Comparison of ENCODE assay signal across 21 cellular contexts in genomic region chr17:65811043-65811442, GRCh38.
DNase-seq lines count a peak whose midpoint lies in the region; ATAC-seq and TF ChIP-seq lines count a peak whose summit lies in the region.
"Had no signal": no experiment of that assay in that cellular context is flagged by ENCODE, and none has a peak within 500 bp of the region (broad histone marks: within the 10 kb centered on the region; RNA-seq: fewer than 3 reads in every experiment).

No MANE protein-coding gene starts in this region.

- DNase-seq in NCI-H2029 treated with DMSO at 0.1 percent for 48 hours (lab: John Stamatoyannopoulos, UW) (peak; percentile 9), endodermal cell (no peak), mesendoderm (no peak)
- no peak for DNase-seq in stimulated activated naive B cell treated with anti-CD40 and anti-IgM and Interleukin-4, amounts not matched to agents 10 μg/mL and 1 μg/mL and 100 μg/mL, for 72 hours
- DNase-seq in activated CD4-positive, alpha-beta T cell treated with anti-CD3 and anti-CD28 coated beads for 1 hour = no peak
- DNase-seq: 8988T; ACHN; AML-193; BE2C; C1 segment of cervical spinal cord; Calu3; CD4-positive, alpha-beta memory T cell; COR-L47; DMS79 treated with DMSO at 0.1 percent for 48 hours; GF-D8; GOT3; HFFc6 had no signal

- H3K27me3 ChIP-seq in BLaER1 (no peaks in the 10 kb centered on the region), OCI-LY3 (ENCODE audit: low read depth, low read length) (no peaks in the 10 kb centered on the region), endodermal cell (ENCODE audit: control insufficient read depth, insufficient read depth, low read length, poor library complexity, severe bottlenecking) (no peaks in the 10 kb centered on the region), mesendoderm (ENCODE audit: insufficient read depth, low read length, poor library complexity) (no peaks in the 10 kb centered on the region)
- H3K27me3 ChIP-seq: BE2C had no signal

- H2BK5ac ChIP-seq in mesendoderm (ENCODE audit: low read length) = no peak overlapping the region

- no peak overlapping the region for H2AK5ac ChIP-seq in mesendoderm (ENCODE audit: low read length)

- H3K4me2 ChIP-seq in BLaER1 (peak overlapping the region; percentile 29; the same call in 1 of the 2 replicates), OCI-LY3 (ENCODE audit: low read length) (peak overlapping the region; percentile 40), mesendoderm (ENCODE audit: low read length) (no peak overlapping the region)
- H3K4me2 ChIP-seq: A549 had no signal

- no peaks in the 10 kb centered on the region for H3K79me2 ChIP-seq in OCI-LY3 (ENCODE audit: low read length)
- no peaks in the 10 kb centered on the region for H3K79me2 ChIP-seq in mesendoderm (ENCODE audit: control insufficient read depth, insufficient read depth, low read length)

- H3K36me3 Mint-ChIP-seq in stimulated activated naive B cell treated with anti-CD40 and anti-IgM and Interleukin-4, amounts not matched to agents 10 μg/mL and 1 μg/mL and 100 μg/mL, for 72 hours = peaks cover 0 to 19% of the 10 kb centered on the region in 2 donors
- H3K36me3 Mint-ChIP-seq in endodermal cell (ENCODE audit: low read depth) = peaks cover 19% of the 10 kb centered on the region

- no peaks in the 10 kb centered on the region for H4K20me1 ChIP-seq in BLaER1
- H4K20me1 ChIP-seq in OCI-LY3 (ENCODE audit: insufficient read depth, low read length) = no peaks in the 10 kb centered on the region

- H3K4me1 ChIP-seq in BLaER1 = peaks cover 7% of the 10 kb centered on the region; the same call in 1 of the 2 replicates
- peaks cover 11% of the 10 kb centered on the region for H3K4me1 ChIP-seq in OCI-LY3 (ENCODE audit: low read length)
- H3K4me1 ChIP-seq in endodermal cell (ENCODE audit: control insufficient read depth, insufficient read depth, low read length) = no peaks in the 10 kb centered on the region
- no peaks in the 10 kb centered on the region for H3K4me1 ChIP-seq in mesendoderm (ENCODE audit: control insufficient read depth, low read depth, low read length)
- H3K4me1 ChIP-seq: A549, BE2C, HAP-1 had no signal

- peaks cover 14 to 18% of the 10 kb centered on the region in 2 donors for H3K4me1 Mint-ChIP-seq in stimulated activated naive B cell treated with anti-CD40 and anti-IgM and Interleukin-4, amounts not matched to agents 10 μg/mL and 1 μg/mL and 100 μg/mL, for 72 hours
- no peaks in the 10 kb centered on the region for H3K4me1 Mint-ChIP-seq in endodermal cell
- H3K4me1 Mint-ChIP-seq: CD4-positive, alpha-beta memory T cell had no signal

- H3K9me3 ChIP-seq in BLaER1 (peaks cover 39% of the 10 kb centered on the region), OCI-LY3 (ENCODE audit: insufficient read depth, low read length) (peaks cover 18% of the 10 kb centered on the region; the same call in 1 of the 2 replicates), endodermal cell (ENCODE audit: control insufficient read depth, low read length) (peaks cover 30% of the 10 kb centered on the region)
- H3K9me3 ChIP-seq: BE2C had no signal

- H3K23ac ChIP-seq in mesendoderm (ENCODE audit: low read length) = no peak overlapping the region

- no peak overlapping the region for H3K27ac Mint-ChIP-seq in stimulated activated naive B cell treated with anti-CD40 and anti-IgM and Interleukin-4, amounts not matched to agents 10 μg/mL and 1 μg/mL and 100 μg/mL, for 72 hours
- H3K27ac Mint-ChIP-seq in endodermal cell = no peak overlapping the region
- H3K27ac Mint-ChIP-seq: CD4-positive, alpha-beta memory T cell; HFFc6 had no signal

- H4K8ac ChIP-seq in mesendoderm (ENCODE audit: low read depth, low read length) = no peak overlapping the region

- H3K9me3 Mint-ChIP-seq in stimulated activated naive B cell treated with anti-CD40 and anti-IgM and Interleukin-4, amounts not matched to agents 10 μg/mL and 1 μg/mL and 100 μg/mL, for 72 hours = peaks cover 19 to 24% of the 10 kb centered on the region in 2 donors
- peaks cover 37% of the 10 kb centered on the region for H3K9me3 Mint-ChIP-seq in endodermal cell

- no peak overlapping the region for H3K4me3 Mint-ChIP-seq in stimulated activated naive B cell treated with anti-CD40 and anti-IgM and Interleukin-4, amounts not matched to agents 10 μg/mL and 1 μg/mL and 100 μg/mL, for 72 hours
- no peak overlapping the region for H3K4me3 Mint-ChIP-seq in endodermal cell
- H3K4me3 Mint-ChIP-seq: CD4-positive, alpha-beta memory T cell; HFFc6 had no signal

- no peak overlapping the region for H3K56ac ChIP-seq in mesendoderm (ENCODE audit: low read length)

- H3K27me3 Mint-ChIP-seq in stimulated activated naive B cell treated with anti-CD40 and anti-IgM and Interleukin-4, amounts not matched to agents 10 μg/mL and 1 μg/mL and 100 μg/mL, for 72 hours = no peaks in the 10 kb centered on the region
- H3K27me3 Mint-ChIP-seq in endodermal cell (ENCODE audit: insufficient read depth) = no peaks in the 10 kb centered on the region

- peak; percentile 96 for ATAC-seq in stimulated activated naive B cell treated with anti-CD40 and anti-IgM and Interleukin-4, amounts not matched to agents 10 μg/mL and 1 μg/mL and 100 μg/mL, for 72 hours (replicated peaks)
- ATAC-seq: A549 had no signal

- 63 to 67% methylated on average over 3 of the region's 3 CpGs for WGBS in endodermal cell (ENCODE audit: insufficient coverage in 1 of 2, insufficient read length in 1 of 2), 2 experiments
- WGBS in mesendoderm (ENCODE audit: extremely low coverage, insufficient coverage, low lambda C conversion rate) = no CpG with 5 or more reads among the region's 3 CpGs

- no peak overlapping the region for H3K4me3 ChIP-seq in BLaER1
- no peak overlapping the region for H3K4me3 ChIP-seq in OCI-LY3 (ENCODE audit: low read length)
- H3K4me3 ChIP-seq in endodermal cell (ENCODE audit: low read length) = no peak overlapping the region
- no peak overlapping the region for H3K4me3 ChIP-seq in mesendoderm (ENCODE audit: low read length)
- H3K4me3 ChIP-seq: A549, HAP-1 had no signal

- no peak overlapping the region for H2BK120ac ChIP-seq in mesendoderm (ENCODE audit: low read depth, low read length)

- H2AFZ ChIP-seq in OCI-LY3 (ENCODE audit: low read depth, low read length) = no peak overlapping the region

- no peak overlapping the region for H2BK15ac ChIP-seq in mesendoderm (replicated peaks; ENCODE audit: low read depth)

- no peak overlapping the region for H3K4ac ChIP-seq in mesendoderm (ENCODE audit: low read depth, low read length)

- no peak for TF ChIP-seq CTCF in OCI-LY3 (IDR thresholded peaks at IDR 0.05; ENCODE audit: low read depth, low read length)
- no peak for TF ChIP-seq CTCF in endodermal cell (conservative IDR thresholded peaks at IDR 0.05)

- H3K79me1 ChIP-seq in mesendoderm (ENCODE audit: low read length) = no peaks in the 10 kb centered on the region

- H4K5ac ChIP-seq in mesendoderm (ENCODE audit: low read length) = no peak overlapping the region

- peaks cover 14% of the 10 kb centered on the region; the same call in 1 of the 2 replicates for H3K36me3 ChIP-seq in BLaER1
- H3K36me3 ChIP-seq in OCI-LY3 (replicated peaks; ENCODE audit: low read depth, low read length) = peaks cover 7% of the 10 kb centered on the region
- H3K36me3 ChIP-seq in endodermal cell (ENCODE audit: control insufficient read depth, insufficient read depth, low read length) = no peaks in the 10 kb centered on the region
- H3K36me3 ChIP-seq in mesendoderm (ENCODE audit: control insufficient read depth, insufficient read depth, low read length) = no peaks in the 10 kb centered on the region
- H3K36me3 ChIP-seq: BE2C, HAP-1 had no signal

- no peak overlapping the region for H3K27ac ChIP-seq in BLaER1
- peak overlapping the region; percentile 30; the same call in 1 of the 2 replicates for H3K27ac ChIP-seq in OCI-LY3 (ENCODE audit: low read length)
- no peak overlapping the region for H3K27ac ChIP-seq in endodermal cell (ENCODE audit: low read depth, low read length)
- H3K27ac ChIP-seq in mesendoderm (ENCODE audit: low read depth, low read length) = no peak overlapping the region
- H3K27ac ChIP-seq: A549 had no signal

- no peak overlapping the region for H3K9ac ChIP-seq in BLaER1
- no peak overlapping the region for H3K9ac ChIP-seq in OCI-LY3 (ENCODE audit: low read length)
- no peak overlapping the region for H3K9ac ChIP-seq in endodermal cell (ENCODE audit: extremely low read depth, low read length, poor library complexity, severe bottlenecking)
- no peak overlapping the region for H3K9ac ChIP-seq in mesendoderm (ENCODE audit: low read length)

- no peak overlapping the region for H3K18ac ChIP-seq in mesendoderm (ENCODE audit: low read length)
